ENCODE assay signal across 16 cellular contexts in genomic region chr20:12252793-12253192, GRCh38.
DNase-seq lines count a peak whose midpoint lies in the region; ATAC-seq and TF ChIP-seq lines count a peak whose summit lies in the region.
"Had no signal": no experiment of that assay in that cellular context is flagged by ENCODE, and none has a peak within 500 bp of the region (broad histone marks: within the 10 kb centered on the region; RNA-seq: fewer than 3 reads in every experiment).

No MANE protein-coding gene starts in this region.

- H3K9me3 ChIP-seq in mesenchymal stem cell (ENCODE audit: control insufficient read depth, low read length) (no peaks in the 10 kb centered on the region), upper lobe of right lung (no peaks in the 10 kb centered on the region)

- ATAC-seq in upper lobe of right lung (no peak), GM18505 (IDR thresholded peaks at IDR 0.05; ENCODE audit: unreplicated experiment) (no peak)

- no peaks in the 10 kb centered on the region for H3K4me1 ChIP-seq in mesenchymal stem cell (ENCODE audit: control insufficient read depth, insufficient read depth, low read depth, low read length)
- no peaks in the 10 kb centered on the region for H3K4me1 ChIP-seq in upper lobe of right lung

- no peak overlapping the region for H3K4ac ChIP-seq in mesenchymal stem cell (ENCODE audit: low read depth in 1 of 2, low read length in 2 of 2)

- no peak overlapping the region for H2BK12ac ChIP-seq in mesenchymal stem cell (ENCODE audit: low read length in 2 of 2)

- H3K4me3 ChIP-seq in astrocyte of the cerebellum (ENCODE audit: low read depth, low read length) (no peak overlapping the region), fibroblast of mammary gland (ENCODE audit: control insufficient read depth, low read depth, low read length) (no peak overlapping the region), mesenchymal stem cell (ENCODE audit: insufficient read depth in 1 of 2, low read depth in 1 of 2, low read length in 2 of 2) (no peak overlapping the region), upper lobe of right lung (no peak overlapping the region)

- TF ChIP-seq CTCF in astrocyte of the cerebellum (IDR thresholded peaks at IDR 0.05; ENCODE audit: low read depth, low read length, missing control alignments), result no peak
- TF ChIP-seq CTCF in fibroblast of mammary gland (conservative IDR thresholded peaks at IDR 0.05; ENCODE audit: control insufficient read depth, insufficient read depth, low read depth, low read length), result no peak
- no peak for TF ChIP-seq CTCF in upper lobe of right lung (IDR thresholded peaks at IDR 0.05)
- no peak for TF ChIP-seq CTCF in GM10266 (IDR thresholded peaks at IDR 0.05; ENCODE audit: control insufficient read depth, insufficient read depth, low read depth, missing control alignments)
- TF ChIP-seq CTCF in GM10248 (IDR thresholded peaks at IDR 0.05; ENCODE audit: control extremely low read depth, extremely low read depth, low read depth, missing control alignments), result no peak

- H2BK120ac ChIP-seq in mesenchymal stem cell (ENCODE audit: low read depth, low read length), result no peak overlapping the region

- H3K9ac ChIP-seq in mesenchymal stem cell (ENCODE audit: low read length), result no peak overlapping the region

- no peak overlapping the region for H2BK5ac ChIP-seq in mesenchymal stem cell (ENCODE audit: low read depth, low read length, poor library complexity, severe bottlenecking)

- in situ Hi-C loops in astrocyte of the cerebellum (cut with HindIII; ENCODE audit: low sequenced_read_pairs), result no loop called here

- H3K79me1 ChIP-seq in mesenchymal stem cell (replicated peaks; ENCODE audit: low read length, poor library complexity, severe bottlenecking), result no peaks in the 10 kb centered on the region

- H3K27ac ChIP-seq in mesenchymal stem cell (ENCODE audit: low read length, poor library complexity, severe bottlenecking) (no peak overlapping the region), upper lobe of right lung (no peak overlapping the region)

- WGBS in mesenchymal stem cell, result 40% methylated on average over 5 of the region's 7 CpGs

- no peak overlapping the region for H3K4me2 ChIP-seq in mesenchymal stem cell (ENCODE audit: low read length, poor library complexity, severe bottlenecking)

- no peak overlapping the region for H4K91ac ChIP-seq in mesenchymal stem cell (ENCODE audit: low read length)

- POLR2A ChIA-PET in GM10248 (lab: Yijun Ruan, JAX), result no interaction called here

- H3K14ac ChIP-seq in mesenchymal stem cell (ENCODE audit: low read length in 2 of 2), result no peak overlapping the region

- H4K8ac ChIP-seq in mesenchymal stem cell (ENCODE audit: low read length), result no peak overlapping the region

- H2AFZ ChIP-seq in mesenchymal stem cell (ENCODE audit: low read depth, low read length), result no peak overlapping the region

- CTCF ChIA-PET in GM10248 (lab: Yijun Ruan, JAX), result no interaction called here

- H2AK5ac ChIP-seq in mesenchymal stem cell (ENCODE audit: low read length, severe bottlenecking), result no peak overlapping the region

- no peaks in the 10 kb centered on the region for H3K36me3 ChIP-seq in mesenchymal stem cell (ENCODE audit: control insufficient read depth in 1 of 2, insufficient read depth in 2 of 2, low read depth in 1 of 2, low read length in 2 of 2)
- H3K36me3 ChIP-seq in upper lobe of right lung, result no peaks in the 10 kb centered on the region

- peak; percentile 51 for DNase-seq in HT1080 (ENCODE audit: low read depth)
- peak; percentile 76 for DNase-seq in astrocyte of the cerebellum (ENCODE audit: low read depth)
- DNase-seq in fibroblast of mammary gland (ENCODE audit: low read depth), result peak; percentile 41
- DNase-seq in mesenchymal stem cell, result peak; percentile 45
- DNase-seq in upper lobe of right lung, result no peak
- DNase-seq in GM10266 (ENCODE audit: extremely low spot score), result no peak
- DNase-seq in GM10248 (ENCODE audit: extremely low spot score), result no peak
- DNase-seq: CD4-positive, CD25-positive, alpha-beta regulatory T cell; Karpas-422; MM.1S; NCI-H1105 treated with DMSO at 0.1 percent for 48 hours; NCI-H187; NCI-H345; NCI-H526 treated with DMSO at 0.1 percent for 48 hours; SIG-M5 had no signal

- no peak overlapping the region for H3K18ac ChIP-seq in mesenchymal stem cell (ENCODE audit: low read depth in 1 of 2, low read length in 2 of 2)

- H3K27me3 ChIP-seq in mesenchymal stem cell (ENCODE audit: control insufficient read depth in 1 of 2, insufficient read depth in 1 of 2, low read length in 2 of 2), result no peaks in the 10 kb centered on the region
- no peaks in the 10 kb centered on the region for H3K27me3 ChIP-seq in upper lobe of right lung

- intact Hi-C loops in upper lobe of right lung (cut with DNase I), result no loop called here

- no peak for TF ChIP-seq POLR2A in GM18505 (IDR thresholded peaks at IDR 0.05; ENCODE audit: borderline replicate concordance, extremely low read depth, insufficient read depth, insufficient read length)

- no peak overlapping the region for H2BK15ac ChIP-seq in mesenchymal stem cell (ENCODE audit: low read depth, poor library complexity, severe bottlenecking)

- H3K23ac ChIP-seq in mesenchymal stem cell (ENCODE audit: low read length in 2 of 2), result no peak overlapping the region

Comparison
In these comparisons a context has a peak if more than half of its experiments do, and no peak if none do; other contexts are left out.
1. DNase-seq: peak in HT1080 (single experiment), astrocyte of the cerebellum (single experiment), fibroblast of mammary gland (single experiment) and mesenchymal stem cell (single experiment); none in upper lobe of right lung (single experiment), GM10266 (single experiment) and GM10248 (single experiment).